ENCODE assay signal across 1 cellular context in genomic region chr5:127887282-127887681, GRCh38.
TF ChIP-seq lines count a peak whose summit lies in the region.

No MANE protein-coding gene starts in this region.

TF ChIP-seq in SK-N-SH, 30 proteins besides CTCF, POLR2A, EP300 and RAD21 (continued from another document):
- TF ChIP-seq CHD2 (IDR thresholded peaks at IDR 0.05; ENCODE audit: low read length, partially characterized antibody), result no peak
- TF ChIP-seq SMC3 (IDR thresholded peaks at IDR 0.05; ENCODE audit: low read depth, low read length), result no peak
- no peak for TF ChIP-seq SIN3A (IDR thresholded peaks at IDR 0.05; ENCODE audit: borderline replicate concordance, low read depth, low read length)
- TF ChIP-seq NRF1 (IDR thresholded peaks at IDR 0.05; ENCODE audit: low read depth, low read length), result no peak
- no peak for TF ChIP-seq MXI1 (IDR thresholded peaks at IDR 0.05; ENCODE audit: low read depth, low read length)
- TF ChIP-seq FOXJ3 (CRISPR knock-in tag; IDR thresholded peaks at IDR 0.05), result no peak
- no peak for TF ChIP-seq EZH2phosphoT487 (IDR thresholded peaks at IDR 0.05; ENCODE audit: borderline replicate concordance, low read depth)
- no peak for TF ChIP-seq ZBTB33 (IDR thresholded peaks at IDR 0.05; ENCODE audit: borderline replicate concordance, low read depth)
